Comparison of ENCODE assay signal across 8 cellular contexts in genomic region chr12:56129210-56129691, GRCh38. TPM values are rescaled to one million over a fixed set of nuclear protein-coding genes. Genes with fewer than 3 reads are reported as not detected.
DNase-seq lines count a peak whose midpoint lies in the region; ATAC-seq and TF ChIP-seq lines count a peak whose summit lies in the region.

No MANE protein-coding gene starts in this region.

- peak; percentile 38 to 55 for TF ChIP-seq POLR2A in gastroesophageal sphincter (IDR thresholded peaks at IDR 0.05)

- H3K4me2 ChIP-seq in osteoblast (ENCODE audit: insufficient read depth, low read length): peak overlapping the region; percentile 92

- peaks cover 0 to 42% of the 10 kb centered on the region in 2 donors for H3K36me3 ChIP-seq in gastroesophageal sphincter
- H3K36me3 ChIP-seq in osteoblast (ENCODE audit: insufficient read depth, low read length): peaks cover 39% of the 10 kb centered on the region

- no peak for TF ChIP-seq EP300 in gastroesophageal sphincter (IDR thresholded peaks at IDR 0.05)

- ATAC-seq in HG02678 (IDR thresholded peaks at IDR 0.05; ENCODE audit: unreplicated experiment): peak; percentile 37
- ATAC-seq in gastroesophageal sphincter: no peak

- H4K20me1 ChIP-seq in osteoblast (ENCODE audit: insufficient read depth, low read length): no peaks in the 10 kb centered on the region

- H3K9me3 ChIP-seq in gastroesophageal sphincter (no peaks in the 10 kb centered on the region), osteoblast (ENCODE audit: low read depth, low read length) (no peaks in the 10 kb centered on the region)

- peaks cover 25% of the 10 kb centered on the region for H3K79me2 ChIP-seq in osteoblast (ENCODE audit: insufficient read depth, low read length)

- peak overlapping the region; percentile 51 for H2AFZ ChIP-seq in osteoblast (ENCODE audit: low read length)

- no CpG with 5 or more reads among the region's 27 CpGs for WGBS in gastroesophageal sphincter (ENCODE audit: low coverage in 1 of 2), 2 donors

- H3K4me1 ChIP-seq in gastroesophageal sphincter (peaks cover 7 to 51% (median 14%) of the 10 kb centered on the region in 3 donors), osteoblast (ENCODE audit: insufficient read depth, low read length) (peaks cover 23% of the 10 kb centered on the region)

- peak; percentile 82 for DNase-seq in GM03348 (ENCODE audit: low spot score)
- DNase-seq in RPMI8226: peak; percentile 69
- DNase-seq in activated effector memory CD4-positive, alpha-beta T cell treated with Interleukin-2 at 50 U/mL for 16 hours: peak; percentile 76
- DNase-seq in osteoblast (ENCODE audit: insufficient read length, low spot score, missing footprints): peak; percentile 89
- peak; percentile 77 for DNase-seq in ureter (ENCODE audit: low spot score)
- no peak for DNase-seq in NCI-H2107 treated with DMSO at 0.1 percent for 48 hours (lab: John Stamatoyannopoulos, UW; ENCODE audit: unreplicated experiment)

- peak overlapping the region; percentile 71 to 93 for H3K4me3 ChIP-seq in gastroesophageal sphincter
- peak overlapping the region; percentile 86 for H3K4me3 ChIP-seq in osteoblast (ENCODE audit: insufficient read depth, low read length)

- no peaks in the 10 kb centered on the region for H3K27me3 ChIP-seq in gastroesophageal sphincter
- no peaks in the 10 kb centered on the region for H3K27me3 ChIP-seq in osteoblast (ENCODE audit: insufficient read depth, low read length)

- H3K27ac ChIP-seq in gastroesophageal sphincter: peak overlapping the region; percentile 90 to 100 (median 97)
- peak overlapping the region; percentile 65 for H3K27ac ChIP-seq in osteoblast (ENCODE audit: low read depth, low read length)

- TF ChIP-seq CTCF in gastroesophageal sphincter (IDR thresholded peaks at IDR 0.05) (no peak), osteoblast (IDR thresholded peaks at IDR 0.05; ENCODE audit: extremely low read depth, low read depth, low read length) (no peak)

RNA-seq across cellular contexts. Expression of gene ESYT1, which starts 1.2 kb away (rescaled TPM):
- 100 to 1,000 TPM; 128 to 234 (median 167) TPM for total RNA-seq in gastroesophageal sphincter
- 239 and 304 TPM in 2 replicates for total RNA-seq in osteoblast
- 131 TPM for total RNA-seq in ureter

RNA-seq across cellular contexts. Expression of gene ZC3H10, which starts 11.2 kb away (rescaled TPM):
- total RNA-seq in gastroesophageal sphincter (1 to 10 TPM; 5.0 to 7.4 (median 5.8) TPM), osteoblast (9.0 and 10.6 TPM in 2 replicates), ureter (9.8 TPM)

RNA-seq across cellular contexts. Expression of gene RPL41, which starts 12.8 kb away (rescaled TPM):
- total RNA-seq in gastroesophageal sphincter (1,000 to 10,000 TPM; 1,487 to 4,346 (median 2,874) TPM), osteoblast (1,930 and 2,844 TPM in 2 replicates), ureter (5,339 TPM)

RNA-seq across cellular contexts. Expression of gene MYL6B, which starts 23.1 kb away (rescaled TPM):
- 10 to 100 TPM; 14.3 to 57.9 (median 28.0) TPM for total RNA-seq in gastroesophageal sphincter
- total RNA-seq in osteoblast: 49.8 and 53.9 TPM in 2 replicates
- total RNA-seq in ureter: 37.8 TPM

RNA-seq across cellular contexts. Expression of gene PA2G4, which starts 24.9 kb away (rescaled TPM):
- total RNA-seq in gastroesophageal sphincter (100 to 1,000 TPM in 3 of 4 donors, 10 to 100 TPM in 1; 99.4 to 115 (median 110) TPM), osteoblast (99.0 and 115 TPM in 2 replicates), ureter (139 TPM)
